ENCODE assay signal across 18 cellular contexts in genomic region chr11:8034604-8035224, GRCh38. TPM values are rescaled to one million over a fixed set of nuclear protein-coding genes. Genes with fewer than 3 reads are reported as not detected.
DNase-seq lines count a peak whose midpoint lies in the region; ATAC-seq and TF ChIP-seq lines count a peak whose summit lies in the region.
"Had no signal": no experiment of that assay in that cellular context is flagged by ENCODE, and none has a peak within 500 bp of the region (broad histone marks: within the 10 kb centered on the region; RNA-seq: fewer than 3 reads in every experiment).

No MANE protein-coding gene starts in this region.

- DNase-seq in left ventricle myocardium inferior (no peak), heart left ventricle (no peak), hepatocyte (ENCODE audit: low spot score) (no peak), vagina (ENCODE audit: extremely low spot score in 2 of 2) (peak in 1 of 2 donors; percentile 69), NCI-H345 treated with DMSO at 0.1 percent for 48 hours (lab: John Stamatoyannopoulos, UW; ENCODE audit: unreplicated experiment) (no peak), NCI-H1930 (lab: John Stamatoyannopoulos, UW) (no peak)
- DNase-seq: KG1, NCI-H1092, NCI-H1436, NCI-H187 treated with DMSO at 0.1 percent for 48 hours, NCI-H345, NCI-H524 treated with DMSO at 0.1 percent for 48 hours, PC-3 had no signal

- H3K9me3 ChIP-seq in left ventricle myocardium inferior (replicated peaks) (no peaks in the 10 kb centered on the region), heart left ventricle (no peaks in the 10 kb centered on the region), hepatocyte (ENCODE audit: low read depth) (no peaks in the 10 kb centered on the region), parathyroid adenoma (ENCODE audit: control insufficient read depth, low read length) (no peaks in the 10 kb centered on the region), vagina (no peaks in the 10 kb centered on the region)
- H3K9me3 ChIP-seq: A549 had no signal

- intact Hi-C loops in left ventricle myocardium inferior (cut with micrococcal nuclease): no loop called here
- intact Hi-C loops in heart left ventricle (cut with DNase I): loop anchor here in 6 of 10 donors (1.0 to 10.0 kb wide), 7 partner anchors 32 to 60 kb away; no protein-coding TSS in a partner anchor
- intact Hi-C loops in vagina (cut with DNase I): loop anchor here (5.0 kb wide), 2 partner anchors 38 to 48 kb away; partner anchors contain the start of gene TUB

- no peak overlapping the region for H3K4me3 ChIP-seq in left ventricle myocardium inferior
- no peak overlapping the region for H3K4me3 ChIP-seq in heart left ventricle
- no peak overlapping the region for H3K4me3 ChIP-seq in hepatocyte
- no peak overlapping the region for H3K4me3 ChIP-seq in parathyroid adenoma (ENCODE audit: low read depth, low read length)
- no peak overlapping the region for H3K4me3 ChIP-seq in vagina
- H3K4me3 ChIP-seq: A549 had no signal

- peak overlapping the region; percentile 82 for H3K27ac ChIP-seq in left ventricle myocardium inferior (replicated peaks)
- H3K27ac ChIP-seq in heart left ventricle: peak overlapping the region in 6 of 12 donors; percentile 11 to 75 (median 58)
- H3K27ac ChIP-seq in hepatocyte: peak overlapping the region; percentile 68
- peak overlapping the region; percentile 96 for H3K27ac ChIP-seq in parathyroid adenoma
- H3K27ac ChIP-seq in vagina: peak overlapping the region; percentile 74
- H3K27ac ChIP-seq: A549 had no signal

- WGBS in heart left ventricle, 4 donors: 80 to 87% (median 84%) methylated on average over 5 of the region's 5 CpGs
- 84% methylated on average over 5 of the region's 5 CpGs for WGBS in hepatocyte (ENCODE audit: low lambda C conversion rate, missing lambda C conversion rate)

- H3K9ac ChIP-seq in parathyroid adenoma: no peak overlapping the region

- H3K27me3 ChIP-seq in left ventricle myocardium inferior (ENCODE audit: low read depth) (peaks cover 17% of the 10 kb centered on the region), heart left ventricle (peaks cover 0 to 3% (median 0%) of the 10 kb centered on the region in 9 donors), hepatocyte (peaks cover 6% of the 10 kb centered on the region), parathyroid adenoma (ENCODE audit: control insufficient read depth, insufficient read depth, low read length) (no peaks in the 10 kb centered on the region), vagina (no peaks in the 10 kb centered on the region)

- peaks cover 56% of the 10 kb centered on the region for H3K4me1 ChIP-seq in left ventricle myocardium inferior
- H3K4me1 ChIP-seq in heart left ventricle: peaks cover 0 to 43% (median 14%) of the 10 kb centered on the region in 12 donors
- peaks cover 22% of the 10 kb centered on the region for H3K4me1 ChIP-seq in hepatocyte (ENCODE audit: insufficient read depth)
- peaks cover 30% of the 10 kb centered on the region for H3K4me1 ChIP-seq in parathyroid adenoma
- peaks cover 42% of the 10 kb centered on the region for H3K4me1 ChIP-seq in vagina
- H3K4me1 ChIP-seq: A549 had no signal

- no peak for TF ChIP-seq CTCF in left ventricle myocardium inferior (IDR thresholded peaks at IDR 0.05; ENCODE audit: borderline replicate concordance)
- TF ChIP-seq CTCF in heart left ventricle (IDR thresholded peaks at IDR 0.05): no peak
- no peak for TF ChIP-seq CTCF in hepatocyte (IDR thresholded peaks at IDR 0.05; ENCODE audit: poor library complexity)
- no peak for TF ChIP-seq CTCF in parathyroid adenoma (IDR thresholded peaks at IDR 0.05)
- no peak for TF ChIP-seq CTCF in vagina (IDR thresholded peaks at IDR 0.05)

- H2AFZ ChIP-seq in hepatocyte: no peak overlapping the region
- H2AFZ ChIP-seq in parathyroid adenoma: peak overlapping the region; percentile 75

- ATAC-seq in heart left ventricle: no peak
- ATAC-seq in GM21619 (IDR thresholded peaks at IDR 0.05; ENCODE audit: unreplicated experiment): no peak
- ATAC-seq: HCT116, PC-3 had no signal

- no peak overlapping the region for H3K4me2 ChIP-seq in hepatocyte
- no peak overlapping the region for H3K4me2 ChIP-seq in parathyroid adenoma (ENCODE audit: low read length)
- H3K4me2 ChIP-seq: A549 had no signal

- TF ChIP-seq POLR2A in heart left ventricle (IDR thresholded peaks at IDR 0.05): no peak
- no peak for TF ChIP-seq POLR2A in vagina (IDR thresholded peaks at IDR 0.05)

- no peaks in the 10 kb centered on the region for H3K9me2 ChIP-seq in hepatocyte (replicated peaks; ENCODE audit: insufficient read depth)

- no peaks in the 10 kb centered on the region for H4K20me1 ChIP-seq in hepatocyte (ENCODE audit: insufficient read depth, poor library complexity, severe bottlenecking)

- H3K79me2 ChIP-seq in hepatocyte (no peaks in the 10 kb centered on the region), parathyroid adenoma (peaks cover 2% of the 10 kb centered on the region)

- no peaks in the 10 kb centered on the region for H3K36me3 ChIP-seq in left ventricle myocardium inferior
- H3K36me3 ChIP-seq in heart left ventricle: no peaks in the 10 kb centered on the region
- H3K36me3 ChIP-seq in hepatocyte (replicated peaks; ENCODE audit: insufficient read depth, low read depth): no peaks in the 10 kb centered on the region
- no peaks in the 10 kb centered on the region for H3K36me3 ChIP-seq in parathyroid adenoma (ENCODE audit: control insufficient read depth, insufficient read depth, low read length)
- no peaks in the 10 kb centered on the region for H3K36me3 ChIP-seq in vagina

RNA-seq across cellular contexts. Expression of gene TUB, which starts 46.3 kb away (rescaled TPM):
- total RNA-seq in left ventricle myocardium inferior: 22.8 TPM
- 10 to 100 TPM; 11.7 to 38.8 (median 18.9) TPM for total RNA-seq in heart left ventricle
- 1 to 10 TPM; 4.7 to 5.7 TPM for polyA plus RNA-seq in heart left ventricle
- 14.9 and 18.7 TPM in 2 replicates for total RNA-seq in hepatocyte
- polyA plus RNA-seq in hepatocyte: 4.8 and 5.0 TPM in 2 replicates
- 13.5 TPM for total RNA-seq in vagina
- polyA plus RNA-seq: CD14-positive monocyte had no signal

RNA-seq across cellular contexts. Expression of gene EIF3F, which starts 47.6 kb away (rescaled TPM):
- total RNA-seq in left ventricle myocardium inferior (151 TPM), heart left ventricle (100 to 1,000 TPM; 134 to 181 (median 147) TPM), hepatocyte (172 and 201 TPM in 2 replicates), vagina (336 TPM)
- polyA plus RNA-seq in heart left ventricle (100 to 1,000 TPM; 103 to 434 TPM), hepatocyte (132 and 137 TPM in 2 replicates)
